In the genomic region with DNA sequence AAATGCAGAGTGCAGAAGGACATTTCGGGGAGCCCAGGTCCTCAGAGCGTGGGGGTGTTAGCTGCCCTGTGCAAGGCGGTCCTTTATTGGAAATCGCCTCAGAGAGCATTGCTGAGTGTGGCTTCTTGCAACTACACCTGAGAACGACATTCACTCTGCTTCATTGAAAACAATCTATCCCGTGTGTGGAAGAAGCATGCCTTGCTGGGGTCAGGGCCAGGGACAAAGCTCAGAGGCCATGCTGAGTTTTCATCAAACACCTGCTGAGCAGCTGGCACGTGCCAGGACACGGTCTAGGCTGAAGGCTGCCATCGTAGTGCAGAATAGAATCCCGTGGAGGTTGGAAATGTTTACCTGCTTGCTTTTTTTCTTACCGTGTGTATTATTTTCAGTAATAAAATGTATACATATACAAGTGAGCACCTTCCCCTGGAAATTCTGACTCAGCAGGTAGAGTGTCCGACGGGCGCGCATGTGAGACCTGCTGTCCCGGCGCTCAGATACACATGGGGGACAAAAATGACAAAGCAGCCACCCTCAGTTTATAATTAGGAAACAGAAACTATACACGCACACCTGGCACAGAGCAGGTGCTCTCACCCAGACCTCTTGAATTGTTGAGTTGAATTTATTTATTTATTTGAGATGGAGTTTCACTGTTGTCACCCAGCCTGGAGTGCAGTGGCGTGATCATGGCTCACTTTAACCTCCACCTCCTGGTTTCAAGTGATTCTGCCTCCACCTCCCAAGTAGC, we compare ENCODE assay signal across 2 cellular contexts.
TF ChIP-seq lines count a peak whose summit lies in the region.

No MANE protein-coding gene starts in this region.

TF ChIP-seq in liver, 16 proteins besides CTCF, POLR2A, EP300 and RAD21 (continued from another document):
- TF ChIP-seq HNF4A (conservative IDR thresholded peaks at IDR 0.05) (peak; percentile 67 to 68), SP1 (IDR thresholded peaks at IDR 0.05) (peak; percentile 14), HNF4G (IDR thresholded peaks at IDR 0.05) (no peak), RXRA (IDR thresholded peaks at IDR 0.05) (peak; percentile 61 to 62), GABPA (IDR thresholded peaks at IDR 0.05 in 1 of 2, conservative IDR thresholded peaks at IDR 0.05 in 1 of 2) (no peak)
- TF ChIP-seq, protein P1, sequence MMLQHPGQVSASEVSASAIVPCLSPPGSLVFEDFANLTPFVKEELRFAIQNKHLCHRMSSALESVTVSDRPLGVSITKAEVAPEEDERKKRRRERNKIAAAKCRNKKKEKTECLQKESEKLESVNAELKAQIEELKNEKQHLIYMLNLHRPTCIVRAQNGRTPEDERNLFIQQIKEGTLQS (IDR thresholded peaks at IDR 0.05), result no peak
- TF ChIP-seq, protein P2, sequence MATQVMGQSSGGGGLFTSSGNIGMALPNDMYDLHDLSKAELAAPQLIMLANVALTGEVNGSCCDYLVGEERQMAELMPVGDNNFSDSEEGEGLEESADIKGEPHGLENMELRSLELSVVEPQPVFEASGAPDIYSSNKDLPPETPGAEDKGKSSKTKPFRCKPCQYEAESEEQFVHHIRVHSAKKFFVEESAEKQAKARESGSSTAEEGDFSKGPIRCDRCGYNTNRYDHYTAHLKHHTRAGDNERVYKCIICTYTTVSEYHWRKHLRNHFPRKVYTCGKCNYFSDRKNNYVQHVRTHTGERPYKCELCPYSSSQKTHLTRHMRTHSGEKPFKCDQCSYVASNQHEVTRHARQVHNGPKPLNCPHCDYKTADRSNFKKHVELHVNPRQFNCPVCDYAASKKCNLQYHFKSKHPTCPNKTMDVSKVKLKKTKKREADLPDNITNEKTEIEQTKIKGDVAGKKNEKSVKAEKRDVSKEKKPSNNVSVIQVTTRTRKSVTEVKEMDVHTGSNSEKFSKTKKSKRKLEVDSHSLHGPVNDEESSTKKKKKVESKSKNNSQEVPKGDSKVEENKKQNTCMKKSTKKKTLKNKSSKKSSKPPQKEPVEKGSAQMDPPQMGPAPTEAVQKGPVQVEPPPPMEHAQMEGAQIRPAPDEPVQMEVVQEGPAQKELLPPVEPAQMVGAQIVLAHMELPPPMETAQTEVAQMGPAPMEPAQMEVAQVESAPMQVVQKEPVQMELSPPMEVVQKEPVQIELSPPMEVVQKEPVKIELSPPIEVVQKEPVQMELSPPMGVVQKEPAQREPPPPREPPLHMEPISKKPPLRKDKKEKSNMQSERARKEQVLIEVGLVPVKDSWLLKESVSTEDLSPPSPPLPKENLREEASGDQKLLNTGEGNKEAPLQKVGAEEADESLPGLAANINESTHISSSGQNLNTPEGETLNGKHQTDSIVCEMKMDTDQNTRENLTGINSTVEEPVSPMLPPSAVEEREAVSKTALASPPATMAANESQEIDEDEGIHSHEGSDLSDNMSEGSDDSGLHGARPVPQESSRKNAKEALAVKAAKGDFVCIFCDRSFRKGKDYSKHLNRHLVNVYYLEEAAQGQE (IDR thresholded peaks at IDR 0.05), result no peak

TF ChIP-seq in HepG2, 621 proteins besides CTCF, POLR2A, EP300 and RAD21 (continued from another document):
- TF ChIP-seq, protein P3, sequence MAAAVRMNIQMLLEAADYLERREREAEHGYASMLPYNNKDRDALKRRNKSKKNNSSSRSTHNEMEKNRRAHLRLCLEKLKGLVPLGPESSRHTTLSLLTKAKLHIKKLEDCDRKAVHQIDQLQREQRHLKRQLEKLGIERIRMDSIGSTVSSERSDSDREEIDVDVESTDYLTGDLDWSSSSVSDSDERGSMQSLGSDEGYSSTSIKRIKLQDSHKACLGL (CRISPR knock-in tag; IDR thresholded peaks at IDR 0.05), result no peak
- TF ChIP-seq ZNF260 (CRISPR knock-in tag; IDR thresholded peaks at IDR 0.05; ENCODE audit: borderline replicate concordance, low read depth), result no peak
- TF ChIP-seq ZNF570 (CRISPR knock-in tag; IDR thresholded peaks at IDR 0.05; ENCODE audit: borderline replicate concordance), result no peak
- TF ChIP-seq, protein P4, sequence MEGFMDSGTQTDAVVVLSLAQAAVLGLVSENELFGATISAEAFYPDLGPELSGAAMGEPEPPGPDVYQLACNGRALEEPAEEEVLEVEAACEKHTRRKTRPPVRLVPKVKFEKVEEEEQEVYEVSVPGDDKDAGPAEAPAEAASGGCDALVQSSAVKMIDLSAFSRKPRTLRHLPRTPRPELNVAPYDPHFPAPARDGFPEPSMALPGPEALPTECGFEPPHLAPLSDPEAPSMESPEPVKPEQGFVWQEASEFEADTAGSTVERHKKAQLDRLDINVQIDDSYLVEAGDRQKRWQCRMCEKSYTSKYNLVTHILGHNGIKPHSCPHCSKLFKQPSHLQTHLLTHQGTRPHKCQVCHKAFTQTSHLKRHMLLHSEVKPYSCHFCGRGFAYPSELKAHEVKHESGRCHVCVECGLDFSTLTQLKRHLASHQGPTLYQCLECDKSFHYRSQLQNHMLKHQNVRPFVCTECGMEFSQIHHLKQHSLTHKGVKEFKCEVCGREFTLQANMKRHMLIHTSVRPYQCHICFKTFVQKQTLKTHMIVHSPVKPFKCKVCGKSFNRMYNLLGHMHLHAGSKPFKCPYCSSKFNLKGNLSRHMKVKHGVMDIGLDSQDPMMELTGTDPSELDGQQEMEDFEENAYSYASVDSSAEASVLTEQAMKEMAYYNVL (CRISPR knock-in tag; IDR thresholded peaks at IDR 0.05; ENCODE audit: borderline replicate concordance), result no peak
- TF ChIP-seq ZC3H4 (CRISPR knock-in tag; IDR thresholded peaks at IDR 0.05; ENCODE audit: borderline replicate concordance), result no peak
- no peak for TF ChIP-seq ATF1 (CRISPR knock-in tag; IDR thresholded peaks at IDR 0.05)
- TF ChIP-seq XBP1 (CRISPR knock-in tag; IDR thresholded peaks at IDR 0.05), result no peak
- TF ChIP-seq, protein P5, sequence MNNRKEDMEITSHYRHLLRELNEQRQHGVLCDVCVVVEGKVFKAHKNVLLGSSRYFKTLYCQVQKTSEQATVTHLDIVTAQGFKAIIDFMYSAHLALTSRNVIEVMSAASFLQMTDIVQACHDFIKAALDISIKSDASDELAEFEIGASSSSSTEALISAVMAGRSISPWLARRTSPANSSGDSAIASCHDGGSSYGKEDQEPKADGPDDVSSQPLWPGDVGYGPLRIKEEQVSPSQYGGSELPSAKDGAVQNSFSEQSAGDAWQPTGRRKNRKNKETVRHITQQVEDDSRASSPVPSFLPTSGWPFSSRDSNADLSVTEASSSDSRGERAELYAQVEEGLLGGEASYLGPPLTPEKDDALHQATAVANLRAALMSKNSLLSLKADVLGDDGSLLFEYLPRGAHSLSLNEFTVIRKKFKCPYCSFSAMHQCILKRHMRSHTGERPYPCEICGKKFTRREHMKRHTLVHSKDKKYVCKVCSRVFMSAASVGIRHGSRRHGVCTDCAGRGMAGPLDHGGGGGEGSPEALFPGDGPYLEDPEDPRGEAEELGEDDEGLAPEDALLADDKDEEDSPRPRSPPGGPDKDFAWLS (CRISPR knock-in tag; IDR thresholded peaks at IDR 0.05; ENCODE audit: borderline replicate concordance), result no peak
